ENCODE assay signal across 8 cellular contexts in the genomic region with DNA sequence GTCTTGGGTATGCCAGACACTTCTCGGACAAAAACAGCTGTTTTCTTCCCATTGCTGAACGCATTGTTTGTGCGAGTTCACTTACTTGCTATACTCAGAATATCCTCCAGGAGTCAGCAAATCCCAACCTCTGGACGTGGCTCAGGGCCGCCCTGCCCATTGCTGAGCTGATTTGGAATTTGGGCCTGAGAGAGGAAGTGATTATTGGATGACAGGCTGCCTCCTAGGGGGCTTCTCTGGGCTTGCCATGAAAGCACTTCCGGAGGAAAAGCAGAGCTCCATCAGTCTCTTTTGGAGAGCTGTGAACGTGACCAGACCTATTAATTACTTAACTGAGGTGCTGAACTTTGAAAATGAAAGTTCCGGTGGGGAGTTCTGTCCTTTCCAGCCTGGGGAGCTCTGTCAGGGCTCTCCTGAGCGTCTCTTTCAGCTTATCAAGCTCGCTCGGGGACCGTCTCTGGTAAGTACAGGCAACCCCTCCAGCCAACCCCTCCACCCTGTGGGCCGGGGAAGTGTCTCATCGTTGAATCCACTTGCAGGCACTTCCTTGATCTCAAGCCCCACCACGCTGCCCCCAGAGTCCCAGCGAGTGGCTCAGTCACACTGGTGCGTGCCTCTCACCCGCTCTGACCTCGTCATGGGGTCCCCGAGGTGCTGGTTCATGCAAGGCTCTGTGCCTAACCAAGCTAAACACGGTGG.
DNase-seq lines count a peak whose midpoint lies in the region; ATAC-seq and TF ChIP-seq lines count a peak whose summit lies in the region.

No MANE protein-coding gene starts in this region.

- POLR2A ChIA-PET in WTC11 (lab: Charles Lee) = interaction anchor here (0.5 to 1.0 kb wide), 3 partner anchors 51 to 143 kb away, joined by 3 read pairs; no protein-coding TSS in a partner anchor

- H3K9me3 Mint-ChIP-seq in WTC11 = no peaks in the 10 kb centered on the region

- peak; percentile 77 for TF ChIP-seq CTCF in WTC11 (IDR thresholded peaks at IDR 0.05)

- DNase-seq in NK-92 treated with Interleukin-12 subunit alpha and Interleukin-12 subunit beta, amount 100 ng/mL, for 24 hours (lab: John Stamatoyannopoulos, UW) = peak; percentile 16
- no peak for DNase-seq in NK-92 (lab: John Stamatoyannopoulos, UW; ENCODE audit: unreplicated experiment)
- peak; percentile 86 for DNase-seq in NCI-H2196 (lab: John Stamatoyannopoulos, UW; ENCODE audit: unreplicated experiment)
- peak; percentile 74 for DNase-seq in WTC11 (ENCODE audit: low spot score)
- peak; percentile 39 for DNase-seq in central memory CD4-positive, alpha-beta T cell
- DNase-seq in kidney glomerular epithelial cell (lab: John Stamatoyannopoulos, UW) = peak; percentile 69
- peak; percentile 57 to 60 for DNase-seq in stimulated activated CD4-positive, alpha-beta T cell treated with anti-CD3 and anti-CD28 coated beads, Interleukin-2, amount 100 ng/mL, for 24 hours

- H3K27ac Mint-ChIP-seq in WTC11 = no peak overlapping the region

- no peaks in the 10 kb centered on the region for H3K27me3 Mint-ChIP-seq in WTC11 (ENCODE audit: low read depth)

- no peak overlapping the region for H3K4me3 Mint-ChIP-seq in WTC11

- no peaks in the 10 kb centered on the region for H3K36me3 Mint-ChIP-seq in WTC11

- ATAC-seq in HG03095 (IDR thresholded peaks at IDR 0.05; ENCODE audit: unreplicated experiment) (peak; percentile 77), WTC11 (peak; percentile 99)

- peaks cover 3% of the 10 kb centered on the region; the same call in 1 of the 2 replicates for H3K4me1 Mint-ChIP-seq in WTC11

- CTCF ChIA-PET in WTC11 (lab: Charles Lee) = interaction anchor here (0.5 to 2.5 kb wide), 96 partner anchors 9 to 1289 kb away, joined by 3 to 80 read pairs (median 4); no protein-coding TSS in a partner anchor

TF ChIP-seq in WTC11, 78 proteins besides CTCF, POLR2A, EP300 and RAD21:
- TF ChIP-seq ETV6 (CRISPR knock-in tag; IDR thresholded peaks at IDR 0.05) (0 out of 2 replicates have a peak, but pooled peaks have one; percentile 55), TCF7 (CRISPR knock-in tag; IDR thresholded peaks at IDR 0.05; ENCODE audit: low read depth) (no peak)
TF ChIP-seq in WTC11: peak in this region for 1.
